ENCODE assay signal across 8 cellular contexts in genomic region chr10:120456626-120457430, GRCh38. TPM values are rescaled to one million over a fixed set of nuclear protein-coding genes. Genes with fewer than 3 reads are reported as not detected.
DNase-seq lines count a peak whose midpoint lies in the region; ATAC-seq and TF ChIP-seq lines count a peak whose summit lies in the region.

PLPP4 (plus strand) TSS chr10:120457227; CDS start chr10:120457306, 79 bp downstream.

- H4K91ac ChIP-seq in H9 (ENCODE audit: insufficient read length, low read depth, low read length): no peak within 1 kb of the TSS

- no peak within 1 kb of the TSS for H3K27ac ChIP-seq in H9 (ENCODE audit: insufficient read length, low read depth, low read length)
- peak within 1 kb of the TSS; percentile 56; the same call in 1 of the 2 replicates for H3K27ac ChIP-seq in VCaP
- no peak within 1 kb of the TSS for H3K27ac ChIP-seq in heart left ventricle
- no peak within 1 kb of the TSS for H3K27ac ChIP-seq in parathyroid adenoma

- H3K9me3 Mint-ChIP-seq in H9: no peaks in the 10 kb centered on the region

- no peaks in the 10 kb centered on the region for H4K20me1 ChIP-seq in H9 (ENCODE audit: control insufficient read depth, insufficient read depth, insufficient read length)

- no peaks in the 10 kb centered on the region for H3K4me1 ChIP-seq in H9 (ENCODE audit: insufficient read depth, low read length)
- peaks cover 0 to 23% (median 4%) of the 10 kb centered on the region in 12 donors for H3K4me1 ChIP-seq in heart left ventricle
- no peaks in the 10 kb centered on the region for H3K4me1 ChIP-seq in parathyroid adenoma

- no peak within 1 kb of the TSS for H3K27ac Mint-ChIP-seq in H9

- H3K4me1 Mint-ChIP-seq in H9: peaks cover 8 to 12% of the 10 kb centered on the region in 2 experiments

- H3K27me3 ChIP-seq in H9 (ENCODE audit: insufficient read depth, low read length): peaks cover 20% of the 10 kb centered on the region; the same call in 1 of the 2 replicates
- H3K27me3 ChIP-seq in heart left ventricle: peaks cover 17 to 61% (median 36%) of the 10 kb centered on the region in 9 donors
- no peaks in the 10 kb centered on the region for H3K27me3 ChIP-seq in parathyroid adenoma (ENCODE audit: control insufficient read depth, insufficient read depth, low read length)

- peak within 1 kb of the TSS; percentile 78 to 92 for H3K4me3 Mint-ChIP-seq in H9

- no peaks in the 10 kb centered on the region for H3K79me2 ChIP-seq in H9 (ENCODE audit: insufficient read depth, low read length)
- H3K79me2 ChIP-seq in parathyroid adenoma: no peaks in the 10 kb centered on the region

- H3K9ac ChIP-seq in H9 (ENCODE audit: extremely low read depth, insufficient read length, low read length): no peak within 1 kb of the TSS
- no peak within 1 kb of the TSS for H3K9ac ChIP-seq in parathyroid adenoma

- no CpG with 5 or more reads among the region's 92 CpGs for WGBS in H9 (ENCODE audit: extremely low coverage, insufficient read length, low lambda C conversion rate)
- 0 to 1% (median 1%) methylated on average over 29 to 92 of the region's 92 CpGs for WGBS in heart left ventricle, 4 donors

- peak; percentile 81 for DNase-seq in AG20443 (ENCODE audit: low spot score)
- DNase-seq in H9: peak; percentile 46
- no peak for DNase-seq in heart left ventricle
- no peak for DNase-seq in GF-D8 (lab: John Stamatoyannopoulos, UW)
- no peak for DNase-seq in MV-4-11 (lab: John Stamatoyannopoulos, UW)

- H3K4me2 ChIP-seq in H9 (ENCODE audit: insufficient read depth, insufficient read length, low read length) (peak within 1 kb of the TSS; percentile 59), parathyroid adenoma (ENCODE audit: low read length) (peak within 1 kb of the TSS; percentile 62)

- H3K36me3 Mint-ChIP-seq in H9 (ENCODE audit: insufficient read depth in 1 of 3, low read depth in 3 of 3): no peaks in the 10 kb centered on the region; a peak in 2 of 7 replicates

- H3K79me1 ChIP-seq in H9 (ENCODE audit: insufficient read depth, low read depth, low read length, poor library complexity, severe bottlenecking): no peaks in the 10 kb centered on the region

- H3K23ac ChIP-seq in H9 (ENCODE audit: insufficient read length, low read depth, low read length): no peak within 1 kb of the TSS

- no peak within 1 kb of the TSS for H3K4ac ChIP-seq in H9 (ENCODE audit: low read depth, low read length)

- peak in 2 of 4 donors; percentile 41 to 51 for ATAC-seq in heart left ventricle
- ATAC-seq in GM21367 (IDR thresholded peaks at IDR 0.05; ENCODE audit: unreplicated experiment): no peak

- no peak within 1 kb of the TSS for H2AFZ ChIP-seq in H9 (ENCODE audit: low read length)
- H2AFZ ChIP-seq in parathyroid adenoma: peak within 1 kb of the TSS; percentile 60

- H2AK5ac ChIP-seq in H9 (ENCODE audit: insufficient read length, low read length): no peak within 1 kb of the TSS

- no peak within 1 kb of the TSS for H2BK120ac ChIP-seq in H9 (ENCODE audit: low read depth, low read length, poor library complexity, severe bottlenecking)

- no peak within 1 kb of the TSS for H2BK15ac ChIP-seq in H9 (ENCODE audit: low read depth, low read length)

- H3T11ph ChIP-seq in H9 (ENCODE audit: low read length): no peak within 1 kb of the TSS

- TF ChIP-seq CTCF in H9 (conservative IDR thresholded peaks at IDR 0.05) (no peak), VCaP (conservative IDR thresholded peaks at IDR 0.05) (no peak), heart left ventricle (IDR thresholded peaks at IDR 0.05) (no peak), parathyroid adenoma (IDR thresholded peaks at IDR 0.05) (no peak)

- H3K14ac ChIP-seq in H9 (ENCODE audit: insufficient read depth, low read length): no peak within 1 kb of the TSS; the same call in 1 of the 2 replicates

- intact Hi-C loops in heart left ventricle (cut with DNase I): no loop called here

- TF ChIP-seq POLR2A in heart left ventricle (IDR thresholded peaks at IDR 0.05): no peak

- no peak within 1 kb of the TSS for H2BK12ac ChIP-seq in H9 (ENCODE audit: insufficient read length, low read depth, low read length)

- H4K8ac ChIP-seq in H9 (replicated peaks; ENCODE audit: insufficient read length, low read depth, low read length): no peak within 1 kb of the TSS

- peaks cover 11% of the 10 kb centered on the region for H3K23me2 ChIP-seq in H9 (ENCODE audit: insufficient read length, low read depth, low read length, poor library complexity, severe bottlenecking)

- no peak within 1 kb of the TSS for H3K56ac ChIP-seq in H9 (ENCODE audit: insufficient read length, low read depth, low read length)

- no peaks in the 10 kb centered on the region for H3K9me3 ChIP-seq in H9 (ENCODE audit: control insufficient read depth, low read depth, low read length)
- no peaks in the 10 kb centered on the region for H3K9me3 ChIP-seq in heart left ventricle
- H3K9me3 ChIP-seq in parathyroid adenoma (ENCODE audit: control insufficient read depth, low read length): no peaks in the 10 kb centered on the region

- no peak within 1 kb of the TSS for H2BK5ac ChIP-seq in H9 (ENCODE audit: insufficient read length, low read length)

- H3K4me3 ChIP-seq in heart left ventricle (peak within 1 kb of the TSS in 11 of 12 donors; percentile 5 to 59 (median 38)), parathyroid adenoma (ENCODE audit: low read depth, low read length) (no peak within 1 kb of the TSS)

- H3K27me3 Mint-ChIP-seq in H9 (ENCODE audit: low read depth): peaks cover 91% of the 10 kb centered on the region

- no peak within 1 kb of the TSS for H3K18ac ChIP-seq in H9 (ENCODE audit: insufficient read length, low read depth, low read length)

- H3K36me3 ChIP-seq in heart left ventricle (no peaks in the 10 kb centered on the region), parathyroid adenoma (ENCODE audit: control insufficient read depth, insufficient read depth, low read length) (no peaks in the 10 kb centered on the region)

- H4K5ac ChIP-seq in H9 (ENCODE audit: insufficient read length, low read depth, low read length): no peak within 1 kb of the TSS

- no peak within 1 kb of the TSS for H2BK20ac ChIP-seq in H9 (ENCODE audit: low read depth, low read length, poor library complexity, severe bottlenecking)

RNA-seq across cellular contexts. Expression of gene PLPP4, which starts in this region (rescaled TPM):
- total RNA-seq in H9 (2021) (not detected in 2 replicates), heart left ventricle (under 1 TPM in 1 of 9 donors, not detected in 8; 0.29 TPM)
- polyA plus RNA-seq in heart left ventricle: not detected

Comparison
In these comparisons a context has a peak if more than half of its experiments do, and no peak if none do; other contexts are left out.
1. Peak in DNase-seq and H3K4me2 ChIP-seq in H9; RNA of the gene not detected or under 1 TPM.